ENCODE assay signal across 8 cellular contexts in genomic region chr22:50270302-50271010, GRCh38. TPM values are rescaled to one million over a fixed set of nuclear protein-coding genes. Genes with fewer than 3 reads are reported as not detected.
DNase-seq lines count a peak whose midpoint lies in the region; ATAC-seq and TF ChIP-seq lines count a peak whose summit lies in the region.

Gene MAPK11 (minus strand): TSS chr22:50270380. CDS start chr22:50270292, 88 bp downstream.

- H3F3A ChIP-seq in SU-DHL-6 (ENCODE audit: insufficient read depth) = 0 out of 2 replicates have a peak, but pooled peaks cover 4% of the 10 kb centered on the region

- CTCF ChIA-PET in CD8-positive, alpha-beta memory T cell (lab: Charles Lee) = interaction anchor here (0.6 to 4.7 kb wide), 3 partner anchors 19 to 255 kb away, joined by 3 to 25 read pairs (median 7); partner anchors contain the start of genes DENND6B, HDAC10 and SCO2

- peaks cover 3 to 7% of the 10 kb centered on the region in 2 donors for H3K27me3 Mint-ChIP-seq in CD8-positive, alpha-beta memory T cell

- no peaks in the 10 kb centered on the region for H3K36me3 ChIP-seq in CD8-positive, alpha-beta memory T cell (ENCODE audit: insufficient read depth, low read length)
- H3K36me3 ChIP-seq in SU-DHL-6 (ENCODE audit: low read length) (no peaks in the 10 kb centered on the region), heart right ventricle (peaks cover 0 to 13% (median 6%) of the 10 kb centered on the region in 9 donors), prostate gland (no peaks in the 10 kb centered on the region), uterus (no peaks in the 10 kb centered on the region)

- H3K79me2 ChIP-seq in SU-DHL-6 (ENCODE audit: insufficient read depth, low read length) = no peaks in the 10 kb centered on the region

- peaks cover 18% of the 10 kb centered on the region for H3K4me1 ChIP-seq in CD8-positive, alpha-beta memory T cell (ENCODE audit: insufficient read depth, low read length)
- H3K4me1 ChIP-seq in heart right ventricle = peaks cover 19 to 66% (median 53%) of the 10 kb centered on the region in 9 donors
- peaks cover 22% of the 10 kb centered on the region for H3K4me1 ChIP-seq in prostate gland (replicated peaks)
- H3K4me1 ChIP-seq in uterus = peaks cover 0 to 32% of the 10 kb centered on the region in 2 donors

- no peaks in the 10 kb centered on the region for H3K27me3 ChIP-seq in CD8-positive, alpha-beta memory T cell (ENCODE audit: insufficient read depth, low read length, poor library complexity, severe bottlenecking)
- H3K27me3 ChIP-seq in SU-DHL-6 (ENCODE audit: low read length) (no peaks in the 10 kb centered on the region), heart right ventricle (peaks cover 0 to 66% (median 0%) of the 10 kb centered on the region in 7 donors), prostate gland (replicated peaks; ENCODE audit: insufficient read depth) (no peaks in the 10 kb centered on the region), uterus (no peaks in the 10 kb centered on the region)

- H3K9ac ChIP-seq in SU-DHL-6 (ENCODE audit: low read length) = peak within 1 kb of the TSS; percentile 43; the same call in 1 of the 2 replicates

- H3K27ac ChIP-seq in CD8-positive, alpha-beta memory T cell (ENCODE audit: low read depth, low read length) = no peak within 1 kb of the TSS
- no peak within 1 kb of the TSS for H3K27ac ChIP-seq in SU-DHL-6 (ENCODE audit: low read depth, low read length)
- H3K27ac ChIP-seq in heart right ventricle = peak within 1 kb of the TSS; percentile 64 to 87 (median 84)
- peak within 1 kb of the TSS; percentile 55 to 75 for H3K27ac ChIP-seq in prostate gland
- H3K27ac ChIP-seq in uterus = peak within 1 kb of the TSS; percentile 72 to 80

- H3K4me3 Mint-ChIP-seq in CD8-positive, alpha-beta memory T cell = peak within 1 kb of the TSS; percentile 67 to 93 (median 74)

- no peaks in the 10 kb centered on the region for H3K9me3 Mint-ChIP-seq in CD8-positive, alpha-beta memory T cell

- TF ChIP-seq POLR2A in prostate gland (IDR thresholded peaks at IDR 0.05) = no peak
- TF ChIP-seq POLR2A in uterus (IDR thresholded peaks at IDR 0.05) = no peak

- H3K9me3 ChIP-seq in CD8-positive, alpha-beta memory T cell (ENCODE audit: low read length) = no peaks in the 10 kb centered on the region
- H3K9me3 ChIP-seq in SU-DHL-6 (ENCODE audit: insufficient read depth, low read length) (no peaks in the 10 kb centered on the region), heart right ventricle (no peaks in the 10 kb centered on the region), prostate gland (no peaks in the 10 kb centered on the region), uterus (no peaks in the 10 kb centered on the region)

- peak; percentile 39 for ATAC-seq in HG02759 (IDR thresholded peaks at IDR 0.05; ENCODE audit: unreplicated experiment)
- peak; percentile 34 to 61 (median 59) for ATAC-seq in heart right ventricle
- ATAC-seq in GM21576 (IDR thresholded peaks at IDR 0.05; ENCODE audit: unreplicated experiment) = no peak

- H3K36me3 Mint-ChIP-seq in CD8-positive, alpha-beta memory T cell = no peaks in the 10 kb centered on the region

- H3K4me3 ChIP-seq in CD8-positive, alpha-beta memory T cell (ENCODE audit: low read length) = peak within 1 kb of the TSS; percentile 59
- H3K4me3 ChIP-seq in SU-DHL-6 (ENCODE audit: insufficient read depth, low read length, poor library complexity, severe bottlenecking) (peak within 1 kb of the TSS; percentile 46), heart right ventricle (peak within 1 kb of the TSS; percentile 32 to 75 (median 58)), prostate gland (peak within 1 kb of the TSS; percentile 40 to 53), uterus (peak within 1 kb of the TSS; percentile 45 to 48)

- intact Hi-C loops in heart right ventricle (cut with DNase I) (loop anchor here in 4 of 10 donors (2.0 to 5.0 kb wide), 3 partner anchors 37 to 72 kb away; partner anchors contain the start of genes PPP6R2 (in 3 of the 4), DENND6B (in 1 of the 4) and PLXNB2 (in 1 of the 4)), prostate gland (cut with DNase I) (no loop called here), uterus (cut with DNase I; ENCODE audit: low total_unique reads) (loop anchor here (10.0 kb wide), 1 partner anchor 234 kb away; the partner anchor contains the start of genes LMF2 and NCAPH2)

- peak within 1 kb of the TSS; percentile 67 for H3K4me2 ChIP-seq in SU-DHL-6 (ENCODE audit: low read depth, low read length, poor library complexity, severe bottlenecking)

- H2AFZ ChIP-seq in SU-DHL-6 (ENCODE audit: low read depth, low read length, severe bottlenecking) = no peak within 1 kb of the TSS

- TF ChIP-seq CTCF in SU-DHL-6 (IDR thresholded peaks at IDR 0.05; ENCODE audit: insufficient read depth, low read length, poor library complexity, severe bottlenecking) (no peak), heart right ventricle (IDR thresholded peaks at IDR 0.05) (no peak), prostate gland (IDR thresholded peaks at IDR 0.05) (no peak), uterus (IDR thresholded peaks at IDR 0.05) (no peak)

- DNase-seq in CD8-positive, alpha-beta memory T cell = peak; percentile 67 to 84 (median 75)
- DNase-seq in activated naive CD8-positive, alpha-beta T cell treated with anti-CD3 and anti-CD28 coated beads, Interleukin-2, amount 50 U/mL, for 16 hours (ENCODE audit: low read depth, low spot score) = peak; percentile 38
- DNase-seq in heart right ventricle = peak; percentile 75 to 82
- peak; percentile 56 for DNase-seq in prostate gland (ENCODE audit: low spot score)
- peak; percentile 59 to 71 for DNase-seq in uterus

- H3K4me1 Mint-ChIP-seq in CD8-positive, alpha-beta memory T cell = peaks cover 3 to 25% (median 5%) of the 10 kb centered on the region in 3 donors

- no peaks in the 10 kb centered on the region for H4K20me1 ChIP-seq in SU-DHL-6 (ENCODE audit: low read depth, low read length)

- H3K9me2 ChIP-seq in SU-DHL-6 (replicated peaks; ENCODE audit: insufficient read depth, low read length) = no peaks in the 10 kb centered on the region

- 0 to 1% methylated on average over 48 to 76 of the region's 77 CpGs for WGBS in heart right ventricle, 2 donors
- WGBS in prostate gland = under 1% methylated on average over 35 of the region's 77 CpGs

- POLR2A ChIA-PET in CD8-positive, alpha-beta memory T cell (lab: Charles Lee) = interaction anchor here (1.0 kb wide), 1 partner anchor 26 kb away, joined by 3 read pairs; no protein-coding TSS in a partner anchor

- peak within 1 kb of the TSS in 5 of 8 donors; percentile 47 to 81 (median 54) for H3K27ac Mint-ChIP-seq in CD8-positive, alpha-beta memory T cell

RNA-seq across cellular contexts. Expression of gene MAPK11, which starts in this region (rescaled TPM):
- total RNA-seq in CD8-positive, alpha-beta memory T cell = 10 to 100 TPM; 12.8 to 13.2 TPM
- polyA plus RNA-seq in CD8-positive, alpha-beta memory T cell = 0.28 TPM
- total RNA-seq in heart right ventricle (10 to 100 TPM in 2 of 10 donors, 1 to 10 TPM in 8; 4.3 to 11.3 (median 7.1) TPM), prostate gland (10 to 100 TPM; 11.4 to 14.1 TPM), uterus (10 to 100 TPM in 3 of 4 donors, 1 to 10 TPM in 1; 7.9 to 39.5 (median 22.4) TPM)
- 10 to 100 TPM; 11.6 to 18.0 TPM for polyA plus RNA-seq in heart right ventricle

Comparison
In these comparisons a context has a peak if more than half of its experiments do, and no peak if none do; other contexts are left out.
1. H3K27ac ChIP-seq: peak in heart right ventricle (10 of 10), prostate gland (2 of 2) and uterus (2 of 2); none in CD8-positive, alpha-beta memory T cell (single experiment) and SU-DHL-6 (single experiment).
2. Peak in every context shown above with its lines, with median percentiles within 50 percentile points of each other: DNase-seq and H3K4me3 ChIP-seq.